In the genomic region with DNA sequence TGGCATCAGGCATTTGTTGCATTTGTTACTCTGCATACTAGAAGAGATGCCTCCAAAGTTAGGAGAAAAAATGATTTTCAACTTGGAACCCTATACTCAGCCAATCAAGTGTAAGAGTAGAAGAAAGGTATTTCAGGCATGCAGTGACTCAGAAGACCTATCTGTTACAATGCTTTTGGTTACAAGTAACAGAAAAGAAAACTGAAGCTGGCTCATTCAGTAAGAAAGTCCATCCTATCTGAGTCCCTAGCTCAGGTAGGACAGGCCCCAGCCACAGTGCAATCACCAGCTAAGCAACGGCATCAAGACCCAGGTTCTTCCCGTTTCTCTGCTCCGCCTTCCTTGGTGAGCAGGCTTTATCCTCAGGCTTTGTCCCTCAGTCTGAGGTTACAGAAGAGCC, we compare ENCODE assay signal across 11 cellular contexts. TPM values are rescaled to one million over a fixed set of nuclear protein-coding genes. Genes with fewer than 3 reads are reported as not detected.
A peak's percentile ranks its signal among the peaks of the same experiment; 100 is the strongest.
DNase-seq lines count a peak whose midpoint lies in the region; ATAC-seq and TF ChIP-seq lines count a peak whose summit lies in the region.
"Had no signal": no experiment of that assay in that cellular context is flagged by ENCODE, and none has a peak within 500 bp of the region (broad histone marks: within the 10 kb centered on the region; RNA-seq: fewer than 3 reads in every experiment).

No MANE protein-coding gene starts in this region.

- peak overlapping the region; percentile 71 for H3K27ac ChIP-seq in RWPE1

- ATAC-seq in GM21825 (IDR thresholded peaks at IDR 0.05; ENCODE audit: unreplicated experiment): no peak
- no peak for ATAC-seq in GM21786 (IDR thresholded peaks at IDR 0.05; ENCODE audit: unreplicated experiment)
- ATAC-seq: GM12878 had no signal

- H3K36me3 Mint-ChIP-seq in activated CD4-positive, alpha-beta memory T cell treated with anti-CD3 and anti-CD28 coated beads for 36 hours: peaks cover 12% of the 10 kb centered on the region
- peaks cover 28% of the 10 kb centered on the region for H3K36me3 Mint-ChIP-seq in activated CD4-positive, alpha-beta memory T cell treated with anti-CD3 and anti-CD28 coated beads, Interleukin-2, amount 10 ng/mL, durations not matched to agents 7 days and 5 days (ENCODE audit: low read depth)
- H3K36me3 Mint-ChIP-seq in progenitor cell of endocrine pancreas (ENCODE audit: insufficient read depth): peaks cover 12% of the 10 kb centered on the region

- intact Hi-C loops in activated CD4-positive, alpha-beta memory T cell treated with anti-CD3 and anti-CD28 coated beads for 36 hours (cut with micrococcal nuclease): no loop called here

- TF ChIP-seq CTCF in RWPE1 (conservative IDR thresholded peaks at IDR 0.05; ENCODE audit: low read depth) (no peak), fibroblast of mammary gland (conservative IDR thresholded peaks at IDR 0.05; ENCODE audit: control insufficient read depth, insufficient read depth, low read depth, low read length) (no peak), progenitor cell of endocrine pancreas (IDR thresholded peaks at IDR 0.05; ENCODE audit: unreplicated experiment) (no peak)

- no peak overlapping the region for H3K4me3 ChIP-seq in fibroblast of mammary gland (ENCODE audit: control insufficient read depth, low read depth, low read length)
- H3K4me3 ChIP-seq: GM12878, upper lobe of left lung had no signal

- H3K4me3 Mint-ChIP-seq in activated CD4-positive, alpha-beta memory T cell treated with anti-CD3 and anti-CD28 coated beads for 36 hours: no peak overlapping the region
- H3K4me3 Mint-ChIP-seq in activated CD4-positive, alpha-beta memory T cell treated with anti-CD3 and anti-CD28 coated beads, Interleukin-2, amount 10 ng/mL, durations not matched to agents 7 days and 5 days: no peak overlapping the region
- no peak overlapping the region for H3K4me3 Mint-ChIP-seq in progenitor cell of endocrine pancreas (ENCODE audit: low read depth)

- CTCF ChIA-PET in activated CD4-positive, alpha-beta memory T cell treated with anti-CD3 and anti-CD28 coated beads for 36 hours (lab: Charles Lee): interaction anchor here (1.0 kb wide), 1 partner anchor 22 kb away, joined by 3 read pairs; no protein-coding TSS in a partner anchor
- CTCF ChIA-PET in activated CD4-positive, alpha-beta memory T cell treated with anti-CD3 and anti-CD28 coated beads, Interleukin-2, amount 10 ng/mL, durations not matched to agents 7 days and 5 days (lab: Charles Lee): no interaction called here
- CTCF ChIA-PET in RWPE1 (lab: Yijun Ruan, JAX): no interaction called here

- no peaks in the 10 kb centered on the region for H3K9me3 Mint-ChIP-seq in activated CD4-positive, alpha-beta memory T cell treated with anti-CD3 and anti-CD28 coated beads for 36 hours
- H3K9me3 Mint-ChIP-seq in activated CD4-positive, alpha-beta memory T cell treated with anti-CD3 and anti-CD28 coated beads, Interleukin-2, amount 10 ng/mL, durations not matched to agents 7 days and 5 days: no peaks in the 10 kb centered on the region
- H3K9me3 Mint-ChIP-seq in progenitor cell of endocrine pancreas (ENCODE audit: low read depth): peaks cover 17% of the 10 kb centered on the region

- H3K27ac Mint-ChIP-seq in activated CD4-positive, alpha-beta memory T cell treated with anti-CD3 and anti-CD28 coated beads for 36 hours: peak overlapping the region; percentile 45
- H3K27ac Mint-ChIP-seq in activated CD4-positive, alpha-beta memory T cell treated with anti-CD3 and anti-CD28 coated beads, Interleukin-2, amount 10 ng/mL, durations not matched to agents 7 days and 5 days: no peak overlapping the region
- H3K27ac Mint-ChIP-seq in progenitor cell of endocrine pancreas: peak overlapping the region; percentile 73

- H3K4me1 Mint-ChIP-seq in activated CD4-positive, alpha-beta memory T cell treated with anti-CD3 and anti-CD28 coated beads for 36 hours (ENCODE audit: low read depth): peaks cover 57% of the 10 kb centered on the region
- peaks cover 34% of the 10 kb centered on the region for H3K4me1 Mint-ChIP-seq in activated CD4-positive, alpha-beta memory T cell treated with anti-CD3 and anti-CD28 coated beads, Interleukin-2, amount 10 ng/mL, durations not matched to agents 7 days and 5 days
- H3K4me1 Mint-ChIP-seq in progenitor cell of endocrine pancreas (ENCODE audit: low read depth): peaks cover 6% of the 10 kb centered on the region

- no peak for DNase-seq in activated CD4-positive, alpha-beta memory T cell treated with anti-CD3 and anti-CD28 coated beads for 36 hours
- no peak for DNase-seq in activated CD4-positive, alpha-beta memory T cell treated with anti-CD3 and anti-CD28 coated beads, Interleukin-2, amount 10 ng/mL, durations not matched to agents 7 days and 5 days
- peak; percentile 55 for DNase-seq in RWPE1 (ENCODE audit: low spot score)
- peak; percentile 43 for DNase-seq in fibroblast of mammary gland (ENCODE audit: low read depth)
- no peak for DNase-seq in progenitor cell of endocrine pancreas (ENCODE audit: low spot score, unreplicated experiment)
- no peak for DNase-seq in NOMO-1 treated with DMSO at 0.1 percent for 48 hours (lab: John Stamatoyannopoulos, UW; ENCODE audit: unreplicated experiment)
- DNase-seq: NCI-H2081 treated with DMSO at 0.1 percent for 48 hours, upper lobe of left lung had no signal

- POLR2A ChIA-PET in activated CD4-positive, alpha-beta memory T cell treated with anti-CD3 and anti-CD28 coated beads for 36 hours (lab: Charles Lee): no interaction called here
- POLR2A ChIA-PET in activated CD4-positive, alpha-beta memory T cell treated with anti-CD3 and anti-CD28 coated beads, Interleukin-2, amount 10 ng/mL, durations not matched to agents 7 days and 5 days (lab: Charles Lee): interaction anchor here (1.2 kb wide), 1 partner anchor 27 kb away, joined by 3 read pairs; no protein-coding TSS in a partner anchor
- POLR2A ChIA-PET in RWPE1 (lab: Yijun Ruan, JAX; ENCODE audit: low non-redundant PET): no interaction called here

- H3K27me3 Mint-ChIP-seq in activated CD4-positive, alpha-beta memory T cell treated with anti-CD3 and anti-CD28 coated beads for 36 hours: no peaks in the 10 kb centered on the region
- no peaks in the 10 kb centered on the region for H3K27me3 Mint-ChIP-seq in activated CD4-positive, alpha-beta memory T cell treated with anti-CD3 and anti-CD28 coated beads, Interleukin-2, amount 10 ng/mL, durations not matched to agents 7 days and 5 days
- H3K27me3 Mint-ChIP-seq in progenitor cell of endocrine pancreas: no peaks in the 10 kb centered on the region

RNA-seq across cellular contexts. Expression of a gene that starts 23.3 kb away (rescaled TPM):
- 10 to 100 TPM; 50.8 to 51.0 TPM for total RNA-seq in activated CD4-positive, alpha-beta memory T cell treated with anti-CD3 and anti-CD28 coated beads for 36 hours
- total RNA-seq in activated CD4-positive, alpha-beta memory T cell treated with anti-CD3 and anti-CD28 coated beads, Interleukin-2, amount 10 ng/mL, durations not matched to agents 7 days and 5 days: 10 to 100 TPM; 80.7 to 83.0 TPM
- 40.6 and 47.6 TPM in 2 replicates for total RNA-seq in progenitor cell of endocrine pancreas

RNA-seq across cellular contexts. Expression of a gene that starts 54.5 kb away (rescaled TPM):
- total RNA-seq in activated CD4-positive, alpha-beta memory T cell treated with anti-CD3 and anti-CD28 coated beads for 36 hours: 100 to 1,000 TPM in 1 of 2 experiments, 10 to 100 TPM in 1; 99.6 to 106 TPM
- total RNA-seq in activated CD4-positive, alpha-beta memory T cell treated with anti-CD3 and anti-CD28 coated beads, Interleukin-2, amount 10 ng/mL, durations not matched to agents 7 days and 5 days: 100 to 1,000 TPM; 118 to 122 TPM
- total RNA-seq in progenitor cell of endocrine pancreas: 95.8 and 96.9 TPM in 2 replicates

Comparison
In these comparisons a context has a peak if more than half of its experiments do, and no peak if none do; other contexts are left out.
1. DNase-seq: peak in RWPE1 (single experiment) and fibroblast of mammary gland (single experiment); none in activated CD4-positive, alpha-beta memory T cell treated with anti-CD3 and anti-CD28 coated beads for 36 hours (single experiment), activated CD4-positive, alpha-beta memory T cell treated with anti-CD3 and anti-CD28 coated beads, Interleukin-2, amount 10 ng/mL, durations not matched to agents 7 days and 5 days (single experiment), progenitor cell of endocrine pancreas (single experiment) and NOMO-1 treated with DMSO at 0.1 percent for 48 hours (single experiment).